Comparison of ENCODE assay signal across 7 cellular contexts in the genomic region with DNA sequence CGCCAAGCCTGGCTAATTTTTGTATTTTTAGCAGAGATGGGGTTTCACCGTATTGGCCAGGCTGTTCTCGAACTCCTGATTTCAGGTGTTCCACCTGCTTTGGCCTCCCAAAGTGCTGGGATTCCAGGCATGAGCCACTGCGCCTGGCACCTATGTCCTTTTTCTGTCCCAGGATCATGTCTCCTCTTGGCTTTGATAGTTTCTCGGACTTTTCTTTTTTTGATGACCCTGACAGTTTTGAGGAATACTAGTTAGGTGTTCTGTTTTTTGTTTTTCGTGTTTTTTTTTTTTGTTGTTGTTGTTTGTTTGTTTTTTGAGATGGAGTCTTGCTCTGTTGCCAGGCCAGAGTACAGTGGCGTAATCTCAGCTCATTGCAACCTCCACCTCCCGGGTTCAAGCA. TPM values are rescaled to one million over a fixed set of nuclear protein-coding genes. Genes with fewer than 3 reads are reported as not detected.
DNase-seq lines count a peak whose midpoint lies in the region; ATAC-seq, FAIRE-seq and TF ChIP-seq lines count a peak whose summit lies in the region.
"Not testable (repeated sequence)": the region's sequence is repeated elsewhere in the genome, so short reads cannot be mapped to it uniquely, and the experiment has no call there.

No MANE protein-coding gene starts in this region.

- in situ Hi-C loops in IMR-90 (cut with MboI; ENCODE audit: low sequenced_read_pairs); K562 (cut with MboI); HepG2 (cut with HindIII; ENCODE audit: extremely low pct_ligation_motif_present, low pct_unique_long_range_greater_than_20kb): not testable (repeated sequence)

- not testable (repeated sequence) for H3K27me3 ChIP-seq in IMR-90 (ENCODE audit: control insufficient read depth, insufficient read depth, low read length); K562 (ENCODE audit: control insufficient read depth in 2 of 2, insufficient read depth in 2 of 2, low read length in 2 of 2); HepG2 (ENCODE audit: control insufficient read depth in 1 of 2, insufficient read depth in 2 of 2, low read length in 2 of 2); trophoblast cell (ENCODE audit: insufficient read depth, low read length); spleen (replicated peaks in 1 of 7)

- not testable (repeated sequence) for TF ChIP-seq POLR2A in A549 (IDR thresholded peaks at IDR 0.05; ENCODE audit: low read length); IMR-90 (IDR thresholded peaks at IDR 0.05; ENCODE audit: low read depth, low read length); K562 (conservative IDR thresholded peaks at IDR 0.05); HepG2 (IDR thresholded peaks at IDR 0.05; ENCODE audit: insufficient read depth in 1 of 2, low read depth in 2 of 2, low read length in 2 of 2); spleen (IDR thresholded peaks at IDR 0.05)

- not testable (repeated sequence) for H3K27me3 Mint-ChIP-seq in dendritic cell treated with granulocyte-macrophage colony-stimulating factor and Interleukin-4, amounts not matched to agents 40 ng/mL and 50 ng/mL, for 4 days

- not testable (repeated sequence) for TF ChIP-seq EP300 in A549 (IDR thresholded peaks at IDR 0.05); K562 (IDR thresholded peaks at IDR 0.05; ENCODE audit: low read length); HepG2 (IDR thresholded peaks at IDR 0.05; ENCODE audit: low read depth in 2 of 2, low read length in 2 of 2); HepG2 (CRISPR knock-in tag; IDR thresholded peaks at IDR 0.05; ENCODE audit: borderline replicate concordance)

- not testable (repeated sequence) for H3K9me3 ChIP-seq in A549; IMR-90 (ENCODE audit: control insufficient read depth, insufficient read depth, low read length); K562 (replicated peaks; ENCODE audit: control insufficient read depth, insufficient read depth, low read depth, low read length); HepG2 (ENCODE audit: low read length); trophoblast cell (ENCODE audit: insufficient read depth, low read depth, low read length); spleen

- not testable (repeated sequence) for H3K36me3 ChIP-seq in IMR-90 (ENCODE audit: control insufficient read depth, insufficient read depth, low read length); K562 (ENCODE audit: control insufficient read depth, insufficient read depth, low read length); HepG2 (replicated peaks in 1 of 2; ENCODE audit: control insufficient read depth in 1 of 2, insufficient read depth in 2 of 2, low read length in 2 of 2); trophoblast cell (ENCODE audit: control insufficient read depth in 1 of 2, insufficient read depth in 2 of 2, low read length in 2 of 2); spleen

- H2BK120ac ChIP-seq in IMR-90 (ENCODE audit: low read depth, low read length): not testable (repeated sequence)
- peak overlapping the region; percentile 87 for H2BK120ac ChIP-seq in trophoblast cell (ENCODE audit: insufficient read depth, low read length, poor library complexity)

- not testable (repeated sequence) for H2AK5ac ChIP-seq in IMR-90 (ENCODE audit: low read depth, low read length)
- peak overlapping the region; percentile 81 for H2AK5ac ChIP-seq in trophoblast cell (ENCODE audit: low read length)

- not testable (repeated sequence) for H2AFZ ChIP-seq in IMR-90 (replicated peaks; ENCODE audit: low read length, poor library complexity); K562 (ENCODE audit: low read depth, low read length); HepG2 (ENCODE audit: low read length); trophoblast cell (ENCODE audit: insufficient read depth, low read length, poor library complexity)

- not testable (repeated sequence) for H4K20me1 ChIP-seq in IMR-90 (ENCODE audit: insufficient read depth, low read length); K562 (replicated peaks; ENCODE audit: control insufficient read depth, insufficient read depth, low read length); HepG2 (ENCODE audit: insufficient read depth, low read length)

- not testable (repeated sequence) for H3K4me3 ChIP-seq in A549; IMR-90 (ENCODE audit: insufficient read depth, low read depth, low read length); K562; HepG2 (replicated peaks in 1 of 3; ENCODE audit: insufficient read depth in 1 of 3, low read depth in 2 of 3, low read length in 3 of 3); trophoblast cell (ENCODE audit: low read depth, low read length); spleen

- H4K91ac ChIP-seq in IMR-90 (ENCODE audit: insufficient read depth, low read depth, low read length): not testable (repeated sequence)
- peak overlapping the region; percentile 79 for H4K91ac ChIP-seq in trophoblast cell (ENCODE audit: low read depth, low read length)

- not testable (repeated sequence) for H3K4me3 Mint-ChIP-seq in dendritic cell treated with granulocyte-macrophage colony-stimulating factor and Interleukin-4, amounts not matched to agents 40 ng/mL and 50 ng/mL, for 4 days

- DNase-seq in A549 (ENCODE audit: low read depth in 1 of 2, low spot score in 1 of 2); IMR-90; K562 (ENCODE audit: extremely low read depth in 1 of 4, low spot score in 3 of 4); HepG2 (ENCODE audit: low spot score); trophoblast cell: not testable (repeated sequence)
- peak; percentile 31 for DNase-seq in spleen

- not testable (repeated sequence) for H2BK20ac ChIP-seq in IMR-90 (ENCODE audit: low read depth, low read length)

- not testable (repeated sequence) for H3K79me2 ChIP-seq in K562 (ENCODE audit: control insufficient read depth, insufficient read depth, low read length); HepG2 (ENCODE audit: insufficient read depth, low read length)
- H3K79me2 ChIP-seq in trophoblast cell (ENCODE audit: control insufficient read depth, insufficient read depth, low read length, poor library complexity): peaks cover 15% of the 10 kb centered on the region

- POLR2A ChIA-PET in A549 (lab: Yijun Ruan, JAX); IMR-90 (lab: Charles Lee; ENCODE audit: unreplicated experiment): not testable (repeated sequence)
- POLR2A ChIA-PET in K562 (lab: Yijun Ruan, JAX): interaction anchor here (1.1 kb wide), 1 partner anchor 11 kb away, joined by 3 read pairs; no protein-coding TSS in a partner anchor
- POLR2A ChIA-PET in HepG2 (lab: Yijun Ruan, JAX): interaction anchor here (1.3 to 5.1 kb wide), 3 partner anchors 10 to 53 kb away, joined by 7 to 25 read pairs (median 16); a partner anchor contains a TSS

- dilution Hi-C loops in IMR-90 (cut with HindIII; ENCODE audit: low sequenced_read_pairs, unreplicated experiment): not testable (repeated sequence)

- H4K8ac ChIP-seq in IMR-90 (ENCODE audit: low read depth in 2 of 2, low read length in 2 of 2): not testable (repeated sequence)
- peak overlapping the region; percentile 34 for H4K8ac ChIP-seq in trophoblast cell (ENCODE audit: low read depth, low read length)

- not testable (repeated sequence) for H4K5ac ChIP-seq in IMR-90 (ENCODE audit: low read depth, low read length)

- not testable (repeated sequence) for TF ChIP-seq CTCF in A549 (IDR thresholded peaks at IDR 0.05); IMR-90 (conservative IDR thresholded peaks at IDR 0.05; ENCODE audit: low read depth, low read length); K562 (IDR thresholded peaks at IDR 0.05 in 2 of 3, conservative IDR thresholded peaks at IDR 0.05 in 1 of 3; ENCODE audit: insufficient read depth in 2 of 3, low read depth in 1 of 3, low read length in 3 of 3); HepG2 (CRISPR knock-in tag; IDR thresholded peaks at IDR 0.05); spleen (IDR thresholded peaks at IDR 0.05 in 8 of 11, conservative IDR thresholded peaks at IDR 0.05 in 3 of 11)

- H4K12ac ChIP-seq in trophoblast cell (ENCODE audit: low read depth, low read length): not testable (repeated sequence)

- CTCF ChIA-PET in A549 (lab: Yijun Ruan, JAX); IMR-90 (lab: Yijun Ruan, JAX); K562 (lab: Yijun Ruan, JAX; ENCODE audit: low intra/inter-chr PET ratio); HepG2 (lab: Yijun Ruan, JAX; ENCODE audit: low intra/inter-chr PET ratio, low total read pairs): not testable (repeated sequence)

- H3K36me3 Mint-ChIP-seq in dendritic cell treated with granulocyte-macrophage colony-stimulating factor and Interleukin-4, amounts not matched to agents 40 ng/mL and 50 ng/mL, for 4 days (ENCODE audit: low read depth): not testable (repeated sequence)

- not testable (repeated sequence) for H3K9ac ChIP-seq in IMR-90 (ENCODE audit: low read depth, low read length); K562 (ENCODE audit: insufficient read depth in 1 of 2, low read depth in 2 of 2, low read length in 2 of 2); HepG2 (ENCODE audit: insufficient read depth, low read depth, low read length); trophoblast cell (ENCODE audit: low read length)

- H3K56ac ChIP-seq in IMR-90 (ENCODE audit: extremely low read depth, insufficient read depth, low read length): not testable (repeated sequence)

- peak overlapping the region; percentile 90 for H2BK12ac ChIP-seq in trophoblast cell (ENCODE audit: low read length)

- not testable (repeated sequence) for H3K79me1 ChIP-seq in IMR-90 (ENCODE audit: low read depth in 1 of 2, low read length in 2 of 2)
- peaks cover 59% of the 10 kb centered on the region for H3K79me1 ChIP-seq in trophoblast cell (ENCODE audit: low read length)

- not testable (repeated sequence) for TF ChIP-seq RAD21 in A549 (conservative IDR thresholded peaks at IDR 0.05 in 1 of 2, IDR thresholded peaks at IDR 0.05 in 1 of 2); IMR-90 (IDR thresholded peaks at IDR 0.05; ENCODE audit: low read length); K562 (CRISPR knock-in tag; conservative IDR thresholded peaks at IDR 0.05 in 1 of 2, IDR thresholded peaks at IDR 0.05 in 1 of 2); HepG2 (CRISPR knock-in tag; IDR thresholded peaks at IDR 0.05)

- peaks cover 64% of the 10 kb centered on the region for H3K4me1 Mint-ChIP-seq in dendritic cell treated with granulocyte-macrophage colony-stimulating factor and Interleukin-4, amounts not matched to agents 40 ng/mL and 50 ng/mL, for 4 days (ENCODE audit: low read depth)

- not testable (repeated sequence) for H3K9me1 ChIP-seq in IMR-90 (ENCODE audit: insufficient read depth, low read length); K562 (ENCODE audit: control insufficient read depth, insufficient read depth, low read length)

- not testable (repeated sequence) for H3K23ac ChIP-seq in IMR-90 (ENCODE audit: low read depth, low read length); trophoblast cell (ENCODE audit: low read length)

- H3K9me3 Mint-ChIP-seq in dendritic cell treated with granulocyte-macrophage colony-stimulating factor and Interleukin-4, amounts not matched to agents 40 ng/mL and 50 ng/mL, for 4 days: not testable (repeated sequence)

- not testable (repeated sequence) for H3K14ac ChIP-seq in IMR-90 (replicated peaks; ENCODE audit: low read depth, low read length)
- H3K14ac ChIP-seq in trophoblast cell (ENCODE audit: low read length): peak overlapping the region; percentile 48

- peaks cover 39% of the 10 kb centered on the region for H3K4me1 ChIP-seq in A549
- not testable (repeated sequence) for H3K4me1 ChIP-seq in IMR-90 (ENCODE audit: control insufficient read depth, insufficient read depth, low read length)
- peaks cover 14 to 22% of the 10 kb centered on the region in 2 experiments for H3K4me1 ChIP-seq in K562 (replicated peaks in 1 of 2; ENCODE audit: control insufficient read depth in 2 of 2, insufficient read depth in 2 of 2, low read length in 2 of 2)
- H3K4me1 ChIP-seq in HepG2 (ENCODE audit: insufficient read depth, low read length): peaks cover 98% of the 10 kb centered on the region
- peaks cover 24 to 34% of the 10 kb centered on the region in 2 experiments for H3K4me1 ChIP-seq in trophoblast cell (ENCODE audit: control insufficient read depth in 1 of 2, insufficient read depth in 2 of 2, low read length in 2 of 2)
- peaks cover 15 to 38% (median 28%) of the 10 kb centered on the region in 6 donors for H3K4me1 ChIP-seq in spleen

- intact Hi-C loops in IMR-90 (cut with micrococcal nuclease); K562 (cut with micrococcal nuclease); dendritic cell treated with granulocyte-macrophage colony-stimulating factor and Interleukin-4, amounts not matched to agents 40 ng/mL and 50 ng/mL, for 4 days (cut with micrococcal nuclease); HepG2 (cut with micrococcal nuclease; ENCODE audit: unreplicated experiment); spleen (cut with DNase I; ENCODE audit: low total_unique reads): not testable (repeated sequence)

- H2BK5ac ChIP-seq in IMR-90 (ENCODE audit: low read depth, low read length, poor library complexity, severe bottlenecking): not testable (repeated sequence)
- H2BK5ac ChIP-seq in trophoblast cell (ENCODE audit: low read depth, low read length, poor library complexity): peak overlapping the region; percentile 83

- FAIRE-seq in A549 (lab: Jason Lieb, UNC); K562 (lab: Jason Lieb, UNC); HepG2 (lab: Jason Lieb, UNC): not testable (repeated sequence)

- 92% methylated on average over 8 of the region's 8 CpGs for WGBS in A549 (ENCODE audit: missing lambda C conversion rate)
- 100% methylated on average over 3 of the region's 8 CpGs; no CpG with 5 or more reads in 1 of the 2 experiments for WGBS in IMR-90 (ENCODE audit: extremely low coverage in 2 of 2, insufficient read length in 1 of 2), 2 experiments
- 41% methylated on average over 8 of the region's 8 CpGs for WGBS in K562 (ENCODE audit: insufficient coverage, low coverage, missing lambda C conversion rate)
- WGBS in HepG2 (ENCODE audit: low lambda C conversion rate): 81% methylated on average over 8 of the region's 8 CpGs
- WGBS in trophoblast cell (ENCODE audit: extremely low coverage, insufficient coverage, insufficient read length): 100% methylated on average over 1 of the region's 8 CpGs
- 91 to 98% (median 94%) methylated on average over 8 of the region's 8 CpGs for WGBS in spleen, 5 donors

- H3K18ac ChIP-seq in IMR-90 (ENCODE audit: low read depth, low read length): not testable (repeated sequence)
- H3K18ac ChIP-seq in trophoblast cell (ENCODE audit: low read length): peak overlapping the region; percentile 62

- not testable (repeated sequence) for BruUV-seq in IMR-90 (replicated peaks; lab: Mats Ljungman, UMichigan); K562 (replicated peaks; lab: Mats Ljungman, UMichigan); HepG2 (replicated peaks; lab: Mats Ljungman, UMichigan)

- H3K27ac ChIP-seq in A549: peak overlapping the region in 1 of 2 experiments; percentile 37; a peak in 1 of 6 replicates
- H3K27ac ChIP-seq in IMR-90 (ENCODE audit: insufficient read depth, low read length); K562 (ENCODE audit: extremely low read depth, low read depth, low read length); spleen: not testable (repeated sequence)
- H3K27ac ChIP-seq in HepG2 (ENCODE audit: extremely low read length, insufficient read depth, low read length): peak overlapping the region; percentile 49
- peak overlapping the region; percentile 85 for H3K27ac ChIP-seq in trophoblast cell (ENCODE audit: low read depth, low read length)

- H3K4ac ChIP-seq in IMR-90 (ENCODE audit: low read depth, low read length): not testable (repeated sequence)
- H3K4ac ChIP-seq in trophoblast cell (ENCODE audit: low read depth, low read length): peak overlapping the region; percentile 10

- H2AK9ac ChIP-seq in IMR-90 (replicated peaks; ENCODE audit: low read depth, low read length, poor library complexity): not testable (repeated sequence)

- H3K4me2 ChIP-seq in A549; IMR-90 (ENCODE audit: low read depth, low read length); K562 (ENCODE audit: insufficient read depth, low read length); trophoblast cell (ENCODE audit: low read length): not testable (repeated sequence)
- peak overlapping the region; percentile 31; the same call in 1 of the 2 replicates for H3K4me2 ChIP-seq in HepG2 (ENCODE audit: low read depth, low read length)

- not testable (repeated sequence) for ATAC-seq in A549; IMR-90 (ENCODE audit: low read depth); K562; HepG2

- not testable (repeated sequence) for H2BK15ac ChIP-seq in IMR-90 (ENCODE audit: low read depth, low read length)

- H3K27ac Mint-ChIP-seq in dendritic cell treated with granulocyte-macrophage colony-stimulating factor and Interleukin-4, amounts not matched to agents 40 ng/mL and 50 ng/mL, for 4 days: peak overlapping the region; percentile 69

RNA-seq across cellular contexts. Expression of a gene that starts 7.6 kb away (rescaled TPM):
- 154 and 212 TPM in 2 replicates for polyA plus RNA-seq in A549 (2011; rRNA removed)
- polyA plus RNA-seq in A549 (2012; cell fraction: cytosol; rRNA removed): 122 and 170 TPM in 2 replicates
- polyA plus RNA-seq in A549 (2012; cell fraction: nucleus; rRNA removed): 500 and 511 TPM in 2 replicates
- polyA plus RNA-seq in A549 (2017; fragmentation: RNase III; extraction: RNeasy Plus Mini Kit Qiagen cat#74134 plus additional on column Dnase treatment): 133 to 139 TPM (median 134 TPM) in 3 replicates
- polyA minus RNA-seq in A549 (2011; rRNA and poly(A)+ RNA removed): 278 and 313 TPM in 2 replicates
- total RNA-seq in IMR-90 (2012; rRNA removed): 6.7 and 7.0 TPM in 2 replicates
- polyA plus RNA-seq in IMR-90 (2012; rRNA removed): 19.8 and 24.2 TPM in 2 replicates
- 10.7 and 21.0 TPM in 2 replicates for polyA plus RNA-seq in IMR-90 (2012; cell fraction: cytosol; rRNA removed)
- polyA plus RNA-seq in IMR-90 (2012; cell fraction: nucleus; rRNA removed; ENCODE audit: low replicate concordance): 66.9 and 101 TPM in 2 replicates
- total RNA-seq in K562 (2011; cell fraction: chromatin; rRNA removed; ENCODE audit: low replicate concordance): 23.1 and 61.0 TPM in 2 replicates
- 26.7 and 29.4 TPM in 2 replicates for total RNA-seq in K562 (2011; cell fraction: nucleolus; rRNA removed)
- total RNA-seq in K562 (2011; cell fraction: nucleoplasm; rRNA removed): 20.5 and 28.9 TPM in 2 replicates
- 2.0 and 4.7 TPM in 2 replicates for total RNA-seq in K562 (2014; rRNA removed)
- total RNA-seq in K562 (2014; rRNA removed; fragmentation: Illumina TruSeq; extraction: Trizol): 1.4 and 1.9 TPM in 2 replicates
- total RNA-seq in K562 (2015; rRNA removed; fragmentation: Illumina TruSeq; extraction: Trizol): 2.9 and 3.1 TPM in 2 replicates
- 7.0 and 7.7 TPM in 2 replicates for total RNA-seq in K562 (2021)
- 8.0 and 8.5 TPM in 2 replicates for polyA plus RNA-seq in K562 (2011; rRNA removed)
- polyA plus RNA-seq in K562 (2011; cell fraction: cytosol; rRNA removed): 6.8 and 11.9 TPM in 2 replicates
- 45.7 and 78.2 TPM in 2 replicates for polyA plus RNA-seq in K562 (2011; cell fraction: nucleus; rRNA removed)
- polyA plus RNA-seq in K562 (2012): 4.7 and 5.8 TPM in 2 replicates
- 5.4 and 8.3 TPM in 2 replicates for polyA plus RNA-seq in K562 (2014; fragmentation: Illumina TruSeq; extraction: Trizol)
- polyA plus RNA-seq in K562 (2014; fragmentation: Nextera tagmentation; extraction: Ambion mirVana): under 1 TPM; 0.06 to 0.14 TPM
- 4.8 and 5.2 TPM in 2 replicates for polyA plus RNA-seq in K562 (2014; rRNA removed)
- polyA minus RNA-seq in K562 (2011; rRNA and poly(A)+ RNA removed): 5.2 and 16.3 TPM in 2 replicates
- polyA minus RNA-seq in K562 (2011; cell fraction: cytosol; rRNA and poly(A)+ RNA removed): 4.0 and 10.0 TPM in 2 replicates
- polyA minus RNA-seq in K562 (2011; cell fraction: nucleus; rRNA and poly(A)+ RNA removed): 12.3 and 15.8 TPM in 2 replicates
- total RNA-seq in HepG2 (2016; rRNA removed; fragmentation: Illumina TruSeq; extraction: Trizol): 54.7 and 59.7 TPM in 2 replicates
- total RNA-seq in HepG2 (2016; cell fraction: cytosol; rRNA removed; fragmentation: Illumina TruSeq; extraction: Trizol; ENCODE audit: low read depth): 18.4 and 21.0 TPM in 2 replicates
- 48.2 and 56.8 TPM in 2 replicates for total RNA-seq in HepG2 (2016; cell fraction: insoluble cytoplasmic fraction; rRNA removed; fragmentation: Illumina TruSeq; extraction: Trizol)
- total RNA-seq in HepG2 (2016; cell fraction: membrane; rRNA removed; fragmentation: Illumina TruSeq; extraction: Trizol): 25.3 and 30.3 TPM in 2 replicates
- 60.1 and 65.6 TPM in 2 replicates for total RNA-seq in HepG2 (2016; cell fraction: nucleus; rRNA removed; fragmentation: Illumina TruSeq; extraction: Trizol)
- 192 and 229 TPM in 2 replicates for polyA plus RNA-seq in HepG2 (2011; rRNA removed)
- polyA plus RNA-seq in HepG2 (2011; cell fraction: cytosol; rRNA removed): 97.4 and 112 TPM in 2 replicates
- 448 and 459 TPM in 2 replicates for polyA plus RNA-seq in HepG2 (2011; cell fraction: nucleus; rRNA removed)
- 148 and 158 TPM in 2 replicates for polyA plus RNA-seq in HepG2 (2012)
- 3.4 and 4.0 TPM in 2 replicates for polyA plus RNA-seq in HepG2 (2016; cell fraction: cytosol; fragmentation: Illumina TruSeq; extraction: Trizol; ENCODE audit: low read depth)
- 43.5 and 52.9 TPM in 2 replicates for polyA plus RNA-seq in HepG2 (2016; cell fraction: insoluble cytoplasmic fraction; fragmentation: Illumina TruSeq; extraction: Trizol; ENCODE audit: low read depth)
- 13.5 and 16.0 TPM in 2 replicates for polyA plus RNA-seq in HepG2 (2016; cell fraction: membrane; fragmentation: Illumina TruSeq; extraction: Trizol; ENCODE audit: low read depth)
- 92.1 and 101 TPM in 2 replicates for polyA plus RNA-seq in HepG2 (2016; cell fraction: nucleus; fragmentation: Illumina TruSeq; extraction: Trizol; ENCODE audit: insufficient read depth, low read depth)
- polyA minus RNA-seq in HepG2 (2011; rRNA and poly(A)+ RNA removed; ENCODE audit: low replicate concordance): 0.87 and 280 TPM in 2 replicates
- 92.5 and 127 TPM in 2 replicates for polyA minus RNA-seq in HepG2 (2011; cell fraction: cytosol; rRNA and poly(A)+ RNA removed)
- polyA minus RNA-seq in HepG2 (2011; cell fraction: nucleus; rRNA and poly(A)+ RNA removed): 209 and 267 TPM in 2 replicates
- polyA plus RNA-seq in trophoblast cell (2013): 188 and 198 TPM in 2 replicates
- total RNA-seq in spleen: 10 to 100 TPM; 27.3 to 68.0 (median 36.1) TPM
- 10 to 100 TPM in 2 of 3 donors, 1 to 10 TPM in 1; 7.0 to 28.7 (median 10.1) TPM for polyA plus RNA-seq in spleen

RNA-seq across cellular contexts. Expression of a gene that starts 48.9 kb away (rescaled TPM):
- polyA plus RNA-seq in A549 (2011; rRNA removed): 104 and 131 TPM in 2 replicates
- polyA plus RNA-seq in A549 (2012; cell fraction: cytosol; rRNA removed): 150 and 172 TPM in 2 replicates
- polyA plus RNA-seq in A549 (2012; cell fraction: nucleus; rRNA removed): 85.9 and 115 TPM in 2 replicates
- polyA plus RNA-seq in A549 (2017; fragmentation: RNase III; extraction: RNeasy Plus Mini Kit Qiagen cat#74134 plus additional on column Dnase treatment): 95.3 to 102 TPM (median 95.9 TPM) in 3 replicates
- polyA minus RNA-seq in A549 (2011; rRNA and poly(A)+ RNA removed): 75.9 and 80.4 TPM in 2 replicates
- total RNA-seq in IMR-90 (2012; rRNA removed): 24.4 and 28.9 TPM in 2 replicates
- polyA plus RNA-seq in IMR-90 (2012; rRNA removed): 98.6 and 109 TPM in 2 replicates
- polyA plus RNA-seq in IMR-90 (2012; cell fraction: cytosol; rRNA removed): 51.7 and 91.4 TPM in 2 replicates
- polyA plus RNA-seq in IMR-90 (2012; cell fraction: nucleus; rRNA removed; ENCODE audit: low replicate concordance): 46.7 and 65.5 TPM in 2 replicates
- 19.6 and 33.3 TPM in 2 replicates for total RNA-seq in K562 (2011; cell fraction: chromatin; rRNA removed; ENCODE audit: low replicate concordance)
- total RNA-seq in K562 (2011; cell fraction: nucleolus; rRNA removed): 23.8 and 26.2 TPM in 2 replicates
- total RNA-seq in K562 (2011; cell fraction: nucleoplasm; rRNA removed): 29.3 and 40.0 TPM in 2 replicates
- total RNA-seq in K562 (2014; rRNA removed): 9.2 and 15.5 TPM in 2 replicates
- 10.4 and 12.3 TPM in 2 replicates for total RNA-seq in K562 (2014; rRNA removed; fragmentation: Illumina TruSeq; extraction: Trizol)
- 14.1 and 16.3 TPM in 2 replicates for total RNA-seq in K562 (2015; rRNA removed; fragmentation: Illumina TruSeq; extraction: Trizol)
- 15.3 and 16.7 TPM in 2 replicates for total RNA-seq in K562 (2021)
- polyA plus RNA-seq in K562 (2011; rRNA removed): 30.0 and 35.0 TPM in 2 replicates
- 55.8 and 75.0 TPM in 2 replicates for polyA plus RNA-seq in K562 (2011; cell fraction: cytosol; rRNA removed)
- 31.7 and 40.3 TPM in 2 replicates for polyA plus RNA-seq in K562 (2011; cell fraction: nucleus; rRNA removed)
- 20.9 and 26.2 TPM in 2 replicates for polyA plus RNA-seq in K562 (2012)
- polyA plus RNA-seq in K562 (2014; fragmentation: Illumina TruSeq; extraction: Trizol): 27.9 and 31.6 TPM in 2 replicates
- 10 to 100 TPM; 17.4 to 17.8 TPM for polyA plus RNA-seq in K562 (2014; fragmentation: Nextera tagmentation; extraction: Ambion mirVana)
- 24.8 and 25.3 TPM in 2 replicates for polyA plus RNA-seq in K562 (2014; rRNA removed)
- polyA minus RNA-seq in K562 (2011; rRNA and poly(A)+ RNA removed): 11.3 and 13.7 TPM in 2 replicates
- 8.8 and 12.4 TPM in 2 replicates for polyA minus RNA-seq in K562 (2011; cell fraction: cytosol; rRNA and poly(A)+ RNA removed)
- polyA minus RNA-seq in K562 (2011; cell fraction: nucleus; rRNA and poly(A)+ RNA removed): 4.8 and 6.2 TPM in 2 replicates
- total RNA-seq in HepG2 (2016; rRNA removed; fragmentation: Illumina TruSeq; extraction: Trizol): 16.5 and 18.6 TPM in 2 replicates
- total RNA-seq in HepG2 (2016; cell fraction: cytosol; rRNA removed; fragmentation: Illumina TruSeq; extraction: Trizol; ENCODE audit: low read depth): 10.8 and 15.2 TPM in 2 replicates
- 15.1 and 16.2 TPM in 2 replicates for total RNA-seq in HepG2 (2016; cell fraction: insoluble cytoplasmic fraction; rRNA removed; fragmentation: Illumina TruSeq; extraction: Trizol)
- total RNA-seq in HepG2 (2016; cell fraction: membrane; rRNA removed; fragmentation: Illumina TruSeq; extraction: Trizol): 25.3 and 29.5 TPM in 2 replicates
- 15.3 and 19.6 TPM in 2 replicates for total RNA-seq in HepG2 (2016; cell fraction: nucleus; rRNA removed; fragmentation: Illumina TruSeq; extraction: Trizol)
- 70.2 and 74.1 TPM in 2 replicates for polyA plus RNA-seq in HepG2 (2011; rRNA removed)
- polyA plus RNA-seq in HepG2 (2011; cell fraction: cytosol; rRNA removed): 93.3 and 98.4 TPM in 2 replicates
- 35.2 and 44.3 TPM in 2 replicates for polyA plus RNA-seq in HepG2 (2011; cell fraction: nucleus; rRNA removed)
- 45.7 and 46.8 TPM in 2 replicates for polyA plus RNA-seq in HepG2 (2012)
- 48.1 and 71.4 TPM in 2 replicates for polyA plus RNA-seq in HepG2 (2016; cell fraction: cytosol; fragmentation: Illumina TruSeq; extraction: Trizol; ENCODE audit: low read depth)
- 55.8 and 57.5 TPM in 2 replicates for polyA plus RNA-seq in HepG2 (2016; cell fraction: insoluble cytoplasmic fraction; fragmentation: Illumina TruSeq; extraction: Trizol; ENCODE audit: low read depth)
- 67.6 and 91.3 TPM in 2 replicates for polyA plus RNA-seq in HepG2 (2016; cell fraction: membrane; fragmentation: Illumina TruSeq; extraction: Trizol; ENCODE audit: low read depth)
- polyA plus RNA-seq in HepG2 (2016; cell fraction: nucleus; fragmentation: Illumina TruSeq; extraction: Trizol; ENCODE audit: insufficient read depth, low read depth): 68.3 and 69.5 TPM in 2 replicates
- 47.1 and 62.0 TPM in 2 replicates for polyA minus RNA-seq in HepG2 (2011; rRNA and poly(A)+ RNA removed; ENCODE audit: low replicate concordance)
- polyA minus RNA-seq in HepG2 (2011; cell fraction: cytosol; rRNA and poly(A)+ RNA removed): 11.5 and 14.7 TPM in 2 replicates
- 7.6 and 12.7 TPM in 2 replicates for polyA minus RNA-seq in HepG2 (2011; cell fraction: nucleus; rRNA and poly(A)+ RNA removed)
- polyA plus RNA-seq in trophoblast cell (2013): 61.2 and 63.9 TPM in 2 replicates
- total RNA-seq in spleen: 10 to 100 TPM; 10.7 to 24.7 (median 18.1) TPM
- 10 to 100 TPM; 30.2 to 33.0 (median 32.3) TPM for polyA plus RNA-seq in spleen
